22 cellular contexts compared by ENCODE assay signal in the genomic region with DNA sequence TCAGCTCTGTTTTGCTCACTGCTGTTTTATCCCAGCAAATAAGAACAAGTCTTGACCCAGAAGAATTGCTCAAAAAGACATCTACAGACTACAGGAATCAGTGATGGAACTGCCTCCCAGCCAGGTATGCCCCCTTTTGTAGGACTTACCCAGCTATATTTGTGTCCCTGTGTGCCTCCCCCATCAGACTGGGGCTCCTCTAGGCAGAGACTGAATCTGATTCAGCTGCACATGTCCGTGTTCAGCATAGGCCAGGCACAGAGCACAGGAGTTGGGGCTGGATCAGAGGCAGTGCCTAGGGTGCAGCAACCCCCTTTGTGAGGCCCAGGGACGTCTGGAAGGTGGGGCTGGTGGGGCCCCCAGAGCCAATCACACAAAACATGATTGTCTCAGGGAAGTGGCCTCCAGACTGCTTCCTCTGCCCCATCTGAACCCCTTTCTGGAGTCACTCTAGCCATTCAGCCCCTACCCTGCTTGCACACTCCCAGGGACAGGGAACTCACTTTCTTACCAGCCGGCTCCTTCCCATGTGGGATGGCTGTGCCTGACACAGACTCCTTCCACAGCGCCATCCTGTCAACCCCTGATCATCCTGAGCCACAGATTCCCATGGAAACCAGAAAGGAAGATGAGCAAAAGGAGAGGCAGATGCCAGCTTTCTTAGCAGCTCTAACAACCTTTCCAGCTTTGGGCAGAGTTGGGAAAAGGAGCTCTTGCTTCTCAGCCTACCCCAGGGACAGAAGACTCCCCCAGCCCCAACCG. TPM values are rescaled to one million over a fixed set of nuclear protein-coding genes. Genes with fewer than 3 reads are reported as not detected.
DNase-seq lines count a peak whose midpoint lies in the region; ATAC-seq and TF ChIP-seq lines count a peak whose summit lies in the region.
"Had no signal": no experiment of that assay in that cellular context is flagged by ENCODE, and none has a peak within 500 bp of the region (broad histone marks: within the 10 kb centered on the region; RNA-seq: fewer than 3 reads in every experiment).

No MANE protein-coding gene starts in this region.

- no peak overlapping the region for H3K27ac Mint-ChIP-seq in naive thymus-derived CD4-positive, alpha-beta T cell
- H3K27ac Mint-ChIP-seq in stimulated activated effector memory CD8-positive, alpha-beta T cell treated with anti-CD3 and anti-CD28 coated beads, Interleukin-12 subunit alpha, Interleukin-12 subunit beta, amount 100 ng/mL, for 72 hours, result peak overlapping the region; percentile 20
- H3K27ac Mint-ChIP-seq in MCF 10A (ENCODE audit: low read depth, unreplicated experiment), result no peak overlapping the region
- H3K27ac Mint-ChIP-seq: CD8-positive, alpha-beta memory T cell had no signal

- CTCF ChIA-PET in naive thymus-derived CD4-positive, alpha-beta T cell (lab: Charles Lee), result no interaction called here
- CTCF ChIA-PET in MCF 10A (lab: Yijun Ruan, JAX), result no interaction called here

- no peak overlapping the region for H3K4me3 ChIP-seq in WERI-Rb-1 (ENCODE audit: low read depth, low read length)
- no peak overlapping the region for H3K4me3 ChIP-seq in naive thymus-derived CD4-positive, alpha-beta T cell (ENCODE audit: low read length)
- H3K4me3 ChIP-seq: GM12878, GM23248, HAP-1 had no signal

- no peaks in the 10 kb centered on the region for H3K4me1 Mint-ChIP-seq in naive thymus-derived CD4-positive, alpha-beta T cell
- no peaks in the 10 kb centered on the region for H3K4me1 Mint-ChIP-seq in stimulated activated effector memory CD8-positive, alpha-beta T cell treated with anti-CD3 and anti-CD28 coated beads, Interleukin-12 subunit alpha, Interleukin-12 subunit beta, amount 100 ng/mL, for 72 hours
- H3K4me1 Mint-ChIP-seq in MCF 10A (ENCODE audit: insufficient read depth, unreplicated experiment), result no peaks in the 10 kb centered on the region
- H3K4me1 Mint-ChIP-seq: CD4-positive, CD25-positive, alpha-beta regulatory T cell; CD8-positive, alpha-beta memory T cell had no signal

- no peaks in the 10 kb centered on the region for H3K9me3 ChIP-seq in WERI-Rb-1 (ENCODE audit: severe bottlenecking)
- no peaks in the 10 kb centered on the region for H3K9me3 ChIP-seq in naive thymus-derived CD4-positive, alpha-beta T cell (ENCODE audit: control insufficient read depth in 2 of 3, low read length in 3 of 3)
- H3K9me3 ChIP-seq: BE2C, HAP-1 had no signal

- H3K27ac ChIP-seq in WERI-Rb-1 (peak overlapping the region; percentile 46), cingulate gyrus (ENCODE audit: low read depth, low read length) (peak overlapping the region; percentile 39)
- no peak overlapping the region for H3K27ac ChIP-seq in naive thymus-derived CD4-positive, alpha-beta T cell (ENCODE audit: low read depth, low read length)
- H3K27ac ChIP-seq: GM23248 had no signal

- peaks cover 0 to 7% (median 0%) of the 10 kb centered on the region in 5 donors for H3K27me3 Mint-ChIP-seq in naive thymus-derived CD4-positive, alpha-beta T cell
- H3K27me3 Mint-ChIP-seq in MCF 10A (ENCODE audit: insufficient read depth, unreplicated experiment), result peaks cover 11% of the 10 kb centered on the region

- H3K4me3 Mint-ChIP-seq in naive thymus-derived CD4-positive, alpha-beta T cell, result no peak overlapping the region
- no peak overlapping the region for H3K4me3 Mint-ChIP-seq in stimulated activated effector memory CD8-positive, alpha-beta T cell treated with anti-CD3 and anti-CD28 coated beads, Interleukin-12 subunit alpha, Interleukin-12 subunit beta, amount 100 ng/mL, for 72 hours
- no peak overlapping the region for H3K4me3 Mint-ChIP-seq in MCF 10A (ENCODE audit: unreplicated experiment)
- H3K4me3 Mint-ChIP-seq: CD4-positive, CD25-positive, alpha-beta regulatory T cell; CD8-positive, alpha-beta memory T cell had no signal

- intact Hi-C loops in naive thymus-derived CD4-positive, alpha-beta T cell (cut with micrococcal nuclease), result no loop called here
- intact Hi-C loops in MCF 10A (cut with micrococcal nuclease), result no loop called here

- ATAC-seq in naive thymus-derived CD4-positive, alpha-beta T cell, result peak; percentile 19
- no peak for ATAC-seq in stimulated activated effector memory CD8-positive, alpha-beta T cell treated with anti-CD3 and anti-CD28 coated beads, Interleukin-12 subunit alpha, Interleukin-12 subunit beta, amount 100 ng/mL, for 72 hours
- ATAC-seq: GM12878 had no signal

- DNase-seq in WERI-Rb-1 (no peak), NOMO-1 treated with dmso at 0.1 percent for 144 hours (lab: John Stamatoyannopoulos, UW; ENCODE audit: unreplicated experiment) (no peak), dermis blood vessel endothelial cell (no peak), MCF 10A (ENCODE audit: unreplicated experiment) (no peak)
- DNase-seq in naive thymus-derived CD4-positive, alpha-beta T cell, result no peak
- DNase-seq in stimulated activated effector memory CD8-positive, alpha-beta T cell treated with anti-CD3 and anti-CD28 coated beads, Interleukin-12 subunit alpha, Interleukin-12 subunit beta, amount 100 ng/mL, for 72 hours (ENCODE audit: low spot score in 2 of 2), result no peak
- DNase-seq: ACHN; BE2C; C1 segment of cervical spinal cord; CD4-positive, CD25-positive, alpha-beta regulatory T cell; CD8-positive, alpha-beta memory T cell; COR-L47; DMS 273 treated with DMSO at 0.1 percent for 48 hours; DMS53; DND-41; EL; GM23248; IMR-90 had no signal

- no peaks in the 10 kb centered on the region for H3K4me1 ChIP-seq in naive thymus-derived CD4-positive, alpha-beta T cell (ENCODE audit: control insufficient read depth in 2 of 2, insufficient read depth in 2 of 2, low read length in 2 of 2)
- H3K4me1 ChIP-seq: HAP-1 had no signal

- no peaks in the 10 kb centered on the region for H3K9me3 Mint-ChIP-seq in naive thymus-derived CD4-positive, alpha-beta T cell
- H3K9me3 Mint-ChIP-seq in stimulated activated effector memory CD8-positive, alpha-beta T cell treated with anti-CD3 and anti-CD28 coated beads, Interleukin-12 subunit alpha, Interleukin-12 subunit beta, amount 100 ng/mL, for 72 hours, result no peaks in the 10 kb centered on the region
- no peaks in the 10 kb centered on the region for H3K9me3 Mint-ChIP-seq in MCF 10A (ENCODE audit: unreplicated experiment)
- H3K9me3 Mint-ChIP-seq: CD4-positive, CD25-positive, alpha-beta regulatory T cell; CD8-positive, alpha-beta memory T cell had no signal

- no peaks in the 10 kb centered on the region for H3K36me3 ChIP-seq in WERI-Rb-1
- no peaks in the 10 kb centered on the region for H3K36me3 ChIP-seq in naive thymus-derived CD4-positive, alpha-beta T cell (ENCODE audit: control insufficient read depth in 2 of 3, insufficient read depth in 3 of 3, low read length in 3 of 3)
- H3K36me3 ChIP-seq: HAP-1 had no signal

- BruUV-seq in MCF 10A (replicated peaks; lab: Mats Ljungman, UMichigan), result no TSS peak

- no peaks in the 10 kb centered on the region for H3K27me3 ChIP-seq in WERI-Rb-1 (ENCODE audit: insufficient read depth, low read depth, severe bottlenecking)
- H3K27me3 ChIP-seq in naive thymus-derived CD4-positive, alpha-beta T cell (ENCODE audit: control insufficient read depth in 2 of 2, insufficient read depth in 2 of 2, low read length in 2 of 2), result no peaks in the 10 kb centered on the region
- H3K27me3 ChIP-seq: BE2C had no signal

- TF ChIP-seq CTCF in WERI-Rb-1 (IDR thresholded peaks at IDR 0.05; ENCODE audit: low read depth, low read length) (no peak), MCF 10A (IDR thresholded peaks at IDR 0.05; ENCODE audit: unreplicated experiment) (no peak)

- H3K36me3 Mint-ChIP-seq in naive thymus-derived CD4-positive, alpha-beta T cell, result no peaks in the 10 kb centered on the region
- no peaks in the 10 kb centered on the region for H3K36me3 Mint-ChIP-seq in stimulated activated effector memory CD8-positive, alpha-beta T cell treated with anti-CD3 and anti-CD28 coated beads, Interleukin-12 subunit alpha, Interleukin-12 subunit beta, amount 100 ng/mL, for 72 hours
- H3K36me3 Mint-ChIP-seq in MCF 10A (ENCODE audit: insufficient read depth, unreplicated experiment), result no peaks in the 10 kb centered on the region
- H3K36me3 Mint-ChIP-seq: CD4-positive, CD25-positive, alpha-beta regulatory T cell; CD8-positive, alpha-beta memory T cell had no signal

- POLR2A ChIA-PET in naive thymus-derived CD4-positive, alpha-beta T cell (lab: Charles Lee), result no interaction called here
- POLR2A ChIA-PET in MCF 10A (lab: Yijun Ruan, JAX), result no interaction called here

RNA-seq across cellular contexts. Expression of gene PDE2A, which starts 24.8 kb away (rescaled TPM):
- total RNA-seq in naive thymus-derived CD4-positive, alpha-beta T cell, result 1 to 10 TPM in 4 of 5 experiments, under 1 TPM in 1; 0.97 to 9.0 (median 1.7) TPM
- polyA plus RNA-seq in naive thymus-derived CD4-positive, alpha-beta T cell, result not detected
- total RNA-seq in dermis blood vessel endothelial cell (351 and 380 TPM in 2 replicates), MCF 10A (2022) (1.9 and 3.3 TPM in 2 replicates)
- total RNA-seq: G401, IMR-90 had no signal
- polyA plus RNA-seq: CD4-positive, CD25-positive, alpha-beta regulatory T cell had no signal

Comparison
In these comparisons a context has a peak if more than half of its experiments do, and no peak if none do; other contexts are left out.
1. RNA of gene PDE2A, which starts 24.8 kb away (total RNA-seq): 351 to 380 TPM in dermis blood vessel endothelial cell; 1.9 to 3.3 TPM in MCF 10A and 0.97 to 9.0 TPM in naive thymus-derived CD4-positive, alpha-beta T cell; every median in the first group is over 10 times any median in the second.